Comparison of ENCODE assay signal across 20 cellular contexts in genomic region chr17:76642994-76643393, GRCh38. TPM values are rescaled to one million over a fixed set of nuclear protein-coding genes. Genes with fewer than 3 reads are reported as not detected.
A peak's percentile ranks its signal among the peaks of the same experiment; 100 is the strongest.
DNase-seq lines count a peak whose midpoint lies in the region; ATAC-seq and TF ChIP-seq lines count a peak whose summit lies in the region.
"Had no signal": no experiment of that assay in that cellular context is flagged by ENCODE, and none has a peak within 500 bp of the region (broad histone marks: within the 10 kb centered on the region; RNA-seq: fewer than 3 reads in every experiment).

No MANE protein-coding gene starts in this region.

- H3K4me1 Mint-ChIP-seq in activated CD4-positive, alpha-beta T cell treated with anti-CD3 and anti-CD28 coated beads, Interleukin-2, amount 10 ng/mL, durations not matched to agents 24 days and 14 days, result peaks cover 6% of the 10 kb centered on the region
- H3K4me1 Mint-ChIP-seq in T-helper 17 cell, result peaks cover 13% of the 10 kb centered on the region
- peaks cover 48% of the 10 kb centered on the region for H3K4me1 Mint-ChIP-seq in progenitor cell of endocrine pancreas (ENCODE audit: low read depth)

- no peak for TF ChIP-seq CTCF in progenitor cell of endocrine pancreas (IDR thresholded peaks at IDR 0.05; ENCODE audit: unreplicated experiment)

- peak overlapping the region; percentile 54 for H3K4me3 Mint-ChIP-seq in activated CD4-positive, alpha-beta T cell treated with anti-CD3 and anti-CD28 coated beads, Interleukin-2, amount 10 ng/mL, durations not matched to agents 24 days and 14 days
- H3K4me3 Mint-ChIP-seq in T-helper 17 cell (peak overlapping the region; percentile 80), progenitor cell of endocrine pancreas (ENCODE audit: low read depth) (peak overlapping the region; percentile 40)
- H3K4me3 Mint-ChIP-seq: activated naive CD8-positive, alpha-beta T cell treated with anti-CD3 and anti-CD28 coated beads, Interleukin-2, amount 10 ng/mL, durations not matched to agents 7 days and 5 days; CD14-positive monocyte; effector memory CD8-positive, alpha-beta T cell had no signal

- peaks cover 10% of the 10 kb centered on the region for H3K27me3 Mint-ChIP-seq in activated CD4-positive, alpha-beta T cell treated with anti-CD3 and anti-CD28 coated beads, Interleukin-2, amount 10 ng/mL, durations not matched to agents 24 days and 14 days
- peaks cover 11% of the 10 kb centered on the region for H3K27me3 Mint-ChIP-seq in T-helper 17 cell
- H3K27me3 Mint-ChIP-seq in progenitor cell of endocrine pancreas, result no peaks in the 10 kb centered on the region

- peaks cover 3% of the 10 kb centered on the region for H3K36me3 Mint-ChIP-seq in activated CD4-positive, alpha-beta T cell treated with anti-CD3 and anti-CD28 coated beads, Interleukin-2, amount 10 ng/mL, durations not matched to agents 24 days and 14 days (ENCODE audit: low read depth)
- H3K36me3 Mint-ChIP-seq in T-helper 17 cell (ENCODE audit: low read depth), result peaks cover 2% of the 10 kb centered on the region
- peaks cover 2% of the 10 kb centered on the region for H3K36me3 Mint-ChIP-seq in progenitor cell of endocrine pancreas (ENCODE audit: insufficient read depth)
- H3K36me3 Mint-ChIP-seq: activated naive CD8-positive, alpha-beta T cell treated with anti-CD3 and anti-CD28 coated beads, Interleukin-2, amount 10 ng/mL, durations not matched to agents 7 days and 5 days; CD14-positive monocyte had no signal

- H3K9me3 ChIP-seq in T-helper 17 cell (ENCODE audit: control insufficient read depth, low read length, poor library complexity, severe bottlenecking), result no peaks in the 10 kb centered on the region
- H3K9me3 ChIP-seq: breast epithelium, right lobe of liver, testis had no signal

- H3K9me3 Mint-ChIP-seq in activated CD4-positive, alpha-beta T cell treated with anti-CD3 and anti-CD28 coated beads, Interleukin-2, amount 10 ng/mL, durations not matched to agents 24 days and 14 days, result peaks cover 4% of the 10 kb centered on the region
- H3K9me3 Mint-ChIP-seq in progenitor cell of endocrine pancreas (ENCODE audit: low read depth), result peaks cover 8% of the 10 kb centered on the region

- no peak for DNase-seq in activated CD4-positive, alpha-beta T cell treated with anti-CD3 and anti-CD28 coated beads, Interleukin-2, amount 10 ng/mL, durations not matched to agents 24 days and 14 days
- DNase-seq in activated CD4-positive, alpha-beta T cell treated with anti-CD3 and anti-CD28 coated beads for 4 hours, result no peak
- DNase-seq in T-helper 17 cell, result no peak
- no peak for DNase-seq in epithelial cell of prostate (ENCODE audit: low read depth, low spot score)
- no peak for DNase-seq in progenitor cell of endocrine pancreas (ENCODE audit: low spot score, unreplicated experiment)
- DNase-seq in NCI-H345 treated with DMSO at 0.1 percent for 48 hours (lab: John Stamatoyannopoulos, UW; ENCODE audit: unreplicated experiment), result no peak
- no peak for DNase-seq in COR-L47 (lab: John Stamatoyannopoulos, UW)
- DNase-seq: activated naive CD8-positive, alpha-beta T cell treated with anti-CD3 and anti-CD28 coated beads, Interleukin-2, amount 10 ng/mL, durations not matched to agents 7 days and 5 days; effector memory CD8-positive, alpha-beta T cell; foreskin melanocyte; Karpas-422; NCI-H1436; right lobe of liver; stimulated activated CD8-positive, alpha-beta memory T cell treated with anti-CD3 and anti-CD28 coated beads, Interleukin-4, amount 100 ng/mL, for 48 hours had no signal

- peak overlapping the region; percentile 70 for H3K27ac ChIP-seq in epithelial cell of prostate
- H3K27ac ChIP-seq: breast epithelium, right lobe of liver had no signal

- ATAC-seq in T-helper 17 cell (no peak), GM19035 (IDR thresholded peaks at IDR 0.05; ENCODE audit: unreplicated experiment) (no peak)

- H3K27ac Mint-ChIP-seq in activated CD4-positive, alpha-beta T cell treated with anti-CD3 and anti-CD28 coated beads, Interleukin-2, amount 10 ng/mL, durations not matched to agents 24 days and 14 days, result no peak overlapping the region
- H3K27ac Mint-ChIP-seq in T-helper 17 cell, result peak overlapping the region; percentile 29
- peak overlapping the region; percentile 91 for H3K27ac Mint-ChIP-seq in progenitor cell of endocrine pancreas
- H3K27ac Mint-ChIP-seq: activated naive CD8-positive, alpha-beta T cell treated with anti-CD3 and anti-CD28 coated beads, Interleukin-2, amount 10 ng/mL, durations not matched to agents 7 days and 5 days; CD14-positive monocyte; effector memory CD8-positive, alpha-beta T cell had no signal

- intact Hi-C loops in activated CD4-positive, alpha-beta T cell treated with anti-CD3 and anti-CD28 coated beads, Interleukin-2, amount 10 ng/mL, durations not matched to agents 24 days and 14 days (cut with micrococcal nuclease), result no loop called here

RNA-seq across cellular contexts. Expression of gene ST6GALNAC1, which starts 0.6 kb away (rescaled TPM):
- 0.35 and 0.38 TPM in 2 replicates for total RNA-seq in activated CD4-positive, alpha-beta T cell treated with anti-CD3 and anti-CD28 coated beads, Interleukin-2, amount 10 ng/mL, durations not matched to agents 24 days and 14 days
- total RNA-seq in T-helper 17 cell (1 to 10 TPM; 4.1 to 8.4 TPM), progenitor cell of endocrine pancreas (6.6 and 8.4 TPM in 2 replicates)
- total RNA-seq: A172; activated naive CD8-positive, alpha-beta T cell treated with anti-CD3 and anti-CD28 coated beads, Interleukin-2, amount 10 ng/mL, durations not matched to agents 7 days and 5 days; Daoy had no signal

RNA-seq across cellular contexts. Expression of gene ST6GALNAC2, which starts 57.3 kb away (rescaled TPM):
- total RNA-seq in activated CD4-positive, alpha-beta T cell treated with anti-CD3 and anti-CD28 coated beads, Interleukin-2, amount 10 ng/mL, durations not matched to agents 24 days and 14 days, result not detected in 2 replicates
- total RNA-seq in T-helper 17 cell (1 to 10 TPM in 1 of 2 donors, under 1 TPM in 1; 0.68 to 2.2 TPM), progenitor cell of endocrine pancreas (0.62 and 1.2 TPM in 2 replicates)
